In the genomic region with DNA sequence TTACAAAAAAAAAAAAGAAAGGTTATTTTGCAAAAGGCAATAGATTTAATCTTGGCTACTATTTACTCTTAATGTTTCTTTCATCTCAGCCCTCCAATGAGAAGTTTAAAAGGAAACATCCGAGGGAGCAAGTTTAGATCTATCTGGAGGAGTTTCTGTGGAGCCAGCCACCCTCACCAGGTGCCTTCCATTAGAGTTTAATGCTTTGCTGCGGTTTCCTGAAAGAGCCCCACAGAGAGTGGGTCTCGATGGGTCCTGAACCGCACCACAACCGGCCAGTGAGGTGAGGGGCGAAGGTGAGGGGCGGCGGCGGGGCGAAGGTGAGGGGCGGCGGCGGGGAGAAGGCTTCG, we compare ENCODE assay signal across 8 cellular contexts. TPM values are rescaled to one million over a fixed set of nuclear protein-coding genes. Genes with fewer than 3 reads are reported as not detected.
A peak's percentile ranks its signal among the peaks of the same experiment; 100 is the strongest.
DNase-seq lines count a peak whose midpoint lies in the region; ATAC-seq and TF ChIP-seq lines count a peak whose summit lies in the region.

No MANE protein-coding gene starts in this region.

- DNase-seq in GM13976 (ENCODE audit: low spot score) (peak; percentile 26), progenitor cell of endocrine pancreas (ENCODE audit: low spot score, unreplicated experiment) (no peak), NCI-H1436 (lab: John Stamatoyannopoulos, UW) (no peak), NCI-H2107 (lab: John Stamatoyannopoulos, UW) (no peak)

- peaks cover 15% of the 10 kb centered on the region for H3K4me1 Mint-ChIP-seq in progenitor cell of endocrine pancreas (ENCODE audit: low read depth)

- TF ChIP-seq CTCF in GM13976 (IDR thresholded peaks at IDR 0.05; ENCODE audit: borderline replicate concordance, control extremely low read depth, extremely low read depth, insufficient read depth, missing control alignments) (no peak), WI38 (IDR thresholded peaks at IDR 0.05; ENCODE audit: low read depth, low read length) (no peak), gastroesophageal sphincter (IDR thresholded peaks at IDR 0.05) (no peak), progenitor cell of endocrine pancreas (IDR thresholded peaks at IDR 0.05; ENCODE audit: unreplicated experiment) (no peak)

- H3K4me3 Mint-ChIP-seq in progenitor cell of endocrine pancreas (ENCODE audit: low read depth) = peak overlapping the region; percentile 92

- H3K27ac Mint-ChIP-seq in progenitor cell of endocrine pancreas = peak overlapping the region; percentile 99

- H3K4me3 ChIP-seq in WI38 (ENCODE audit: low read depth, low read length) (peak overlapping the region; percentile 70), gastroesophageal sphincter (peak overlapping the region; percentile 78 to 94)

- no peaks in the 10 kb centered on the region for H3K36me3 Mint-ChIP-seq in progenitor cell of endocrine pancreas (ENCODE audit: insufficient read depth)

- TF ChIP-seq POLR2A in gastroesophageal sphincter (IDR thresholded peaks at IDR 0.05) = no peak

- in situ Hi-C loops in GM13976 (cut with MboI; ENCODE audit: low sequenced_read_pairs, unreplicated experiment) = no loop called here

- ATAC-seq in HG02938 (IDR thresholded peaks at IDR 0.05; ENCODE audit: unreplicated experiment) (peak; percentile 1), gastroesophageal sphincter (peak; percentile 0), GM19467 (IDR thresholded peaks at IDR 0.05; ENCODE audit: unreplicated experiment) (no peak)

- H3K4me1 ChIP-seq in gastroesophageal sphincter = peaks cover 0 to 20% (median 7%) of the 10 kb centered on the region in 3 donors

- H3K9me3 Mint-ChIP-seq in progenitor cell of endocrine pancreas (ENCODE audit: low read depth) = no peaks in the 10 kb centered on the region

- no peaks in the 10 kb centered on the region for H3K36me3 ChIP-seq in gastroesophageal sphincter

- no peaks in the 10 kb centered on the region for H3K27me3 ChIP-seq in gastroesophageal sphincter

- no peak for TF ChIP-seq EP300 in gastroesophageal sphincter (IDR thresholded peaks at IDR 0.05)

- H3K27ac ChIP-seq in gastroesophageal sphincter = peak overlapping the region; percentile 55 to 91 (median 83)

- 0% methylated on average over 2 of the region's 14 CpGs for WGBS in gastroesophageal sphincter (ENCODE audit: low coverage in 1 of 2), 2 donors

- H3K27me3 Mint-ChIP-seq in progenitor cell of endocrine pancreas = no peaks in the 10 kb centered on the region

- peaks cover 0 to 4% (median 0%) of the 10 kb centered on the region in 3 donors for H3K9me3 ChIP-seq in gastroesophageal sphincter

RNA-seq across cellular contexts. Expression of gene PRKN, which starts 0.6 kb away (rescaled TPM):
- total RNA-seq in gastroesophageal sphincter (10 to 100 TPM in 3 of 4 donors, 1 to 10 TPM in 1; 8.4 to 58.6 (median 25.8) TPM), progenitor cell of endocrine pancreas (4.5 and 4.6 TPM in 2 replicates)

RNA-seq across cellular contexts. Expression of gene PACRG, which starts 0.8 kb away (rescaled TPM):
- total RNA-seq in gastroesophageal sphincter (1 to 10 TPM in 2 of 4 donors, not detected in 2; 1.0 to 7.0 TPM), progenitor cell of endocrine pancreas (2.4 TPM in 2 replicates)
